9 cellular contexts compared by ENCODE assay signal in genomic region chr11:104668797-104669463, GRCh38.
DNase-seq lines count a peak whose midpoint lies in the region; ATAC-seq and TF ChIP-seq lines count a peak whose summit lies in the region.
"Had no signal": no experiment of that assay in that cellular context is flagged by ENCODE, and none has a peak within 500 bp of the region (broad histone marks: within the 10 kb centered on the region; RNA-seq: fewer than 3 reads in every experiment).

No MANE protein-coding gene starts in this region.

- DNase-seq in ACHN (peak; percentile 67), HCEC 1CT (peak; percentile 89), SW 1271 (lab: John Stamatoyannopoulos, UW) (peak; percentile 47 to 92), foreskin melanocyte (peak; percentile 90), NCI-H524 (lab: John Stamatoyannopoulos, UW) (no peak), GM13976 (ENCODE audit: low spot score) (no peak)
- DNase-seq in effector CD4-positive, alpha-beta T cell: no peak
- DNase-seq: activated B cell treated with CpG ODN at 0.5 μM for 24 hours had no signal

- in situ Hi-C loops in ACHN (cut with HindIII; ENCODE audit: low pct_ligation_motif_present, low pct_unique_long_range_greater_than_20kb, low sequenced_read_pairs) (no loop called here), GM13976 (cut with MboI; ENCODE audit: low sequenced_read_pairs, unreplicated experiment) (no loop called here)

- no peak for ATAC-seq in HG02884 (IDR thresholded peaks at IDR 0.05; ENCODE audit: unreplicated experiment)

- no peak for TF ChIP-seq CTCF in GM13976 (IDR thresholded peaks at IDR 0.05; ENCODE audit: borderline replicate concordance, control extremely low read depth, extremely low read depth, insufficient read depth, missing control alignments)

Comparison
In these comparisons a context has a peak if more than half of its experiments do, and no peak if none do; other contexts are left out.
1. DNase-seq: peak in ACHN (single experiment), HCEC 1CT (single experiment), SW 1271 (2 of 2) and foreskin melanocyte (single experiment); none in effector CD4-positive, alpha-beta T cell (single experiment), NCI-H524 (0 of 2) and GM13976 (single experiment).